27 cellular contexts compared by ENCODE assay signal in the genomic region with DNA sequence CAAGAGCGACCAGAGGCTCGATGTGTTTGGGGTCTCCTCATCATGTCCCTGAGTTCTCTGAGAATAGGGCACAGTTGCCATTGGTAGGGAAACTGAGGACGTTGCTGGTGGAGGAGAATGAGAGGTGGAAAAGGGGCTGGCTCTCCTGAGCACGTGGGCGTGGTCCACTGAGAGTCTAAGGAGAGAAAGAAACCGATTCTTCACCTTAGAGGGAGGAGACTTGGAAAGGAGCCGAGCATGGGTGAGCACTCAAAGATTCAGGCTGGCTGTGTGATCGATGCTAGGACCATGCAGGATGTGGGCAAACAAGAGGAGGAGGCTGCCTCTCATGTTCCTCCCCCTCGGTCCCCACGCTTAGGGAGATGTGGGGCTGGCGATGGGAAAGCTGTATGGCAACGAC. TPM values are rescaled to one million over a fixed set of nuclear protein-coding genes. Genes with fewer than 3 reads are reported as not detected.
DNase-seq lines count a peak whose midpoint lies in the region; ATAC-seq and TF ChIP-seq lines count a peak whose summit lies in the region.
"Had no signal": no experiment of that assay in that cellular context is flagged by ENCODE, and none has a peak within 500 bp of the region (broad histone marks: within the 10 kb centered on the region; RNA-seq: fewer than 3 reads in every experiment).

No MANE protein-coding gene starts in this region.

- H3K4me3 ChIP-seq in Jurkat, Clone E6-1 (ENCODE audit: low read length) = no peak overlapping the region
- H3K4me3 ChIP-seq in colonic mucosa (no peak overlapping the region), mucosa of descending colon (no peak overlapping the region), HAP-1 (no peak overlapping the region)
- H3K4me3 ChIP-seq: cardiac muscle cell, coronary artery, left lung, Peyer's patch, thoracic aorta had no signal

- in situ Hi-C loops in HAP-1 (cut with MboI; ENCODE audit: low sequenced_read_pairs) = no loop called here

- H3K4me1 Mint-ChIP-seq in CD4-positive, alpha-beta T cell (ENCODE audit: low read depth) = no peaks in the 10 kb centered on the region

- H3K36me3 Mint-ChIP-seq in CD4-positive, alpha-beta T cell (ENCODE audit: low read depth) = no peaks in the 10 kb centered on the region
- H3K36me3 Mint-ChIP-seq: activated CD4-positive, alpha-beta memory T cell treated with anti-CD3 and anti-CD28 coated beads for 36 hours; CD8-positive, alpha-beta T cell; naive thymus-derived CD4-positive, alpha-beta T cell had no signal

- no peak overlapping the region for H3K4me3 Mint-ChIP-seq in CD4-positive, alpha-beta T cell
- H3K4me3 Mint-ChIP-seq: activated CD4-positive, alpha-beta memory T cell treated with anti-CD3 and anti-CD28 coated beads for 36 hours; CD8-positive, alpha-beta T cell; effector memory CD8-positive, alpha-beta T cell; naive thymus-derived CD4-positive, alpha-beta T cell had no signal

- intact Hi-C loops in colonic mucosa (cut with DNase I) = no loop called here
- intact Hi-C loops in mucosa of descending colon (cut with DNase I, micrococcal nuclease) = no loop called here
- intact Hi-C loops in CD4-positive, alpha-beta T cell (cut with DNase I, micrococcal nuclease) = no loop called here

- H3K27ac ChIP-seq in colonic mucosa = peak overlapping the region; percentile 55
- no peak overlapping the region for H3K27ac ChIP-seq in CD4-positive, alpha-beta T cell (ENCODE audit: low read depth, low read length)
- H3K27ac ChIP-seq: cardiac muscle cell, coronary artery, left lung, Peyer's patch, thoracic aorta had no signal

- no peaks in the 10 kb centered on the region for H3K9me3 ChIP-seq in colonic mucosa
- no peaks in the 10 kb centered on the region for H3K9me3 ChIP-seq in mucosa of descending colon
- no peaks in the 10 kb centered on the region for H3K9me3 ChIP-seq in CD4-positive, alpha-beta T cell (ENCODE audit: control insufficient read depth, low read length)
- no peaks in the 10 kb centered on the region for H3K9me3 ChIP-seq in HAP-1
- H3K9me3 ChIP-seq: left lung, Peyer's patch, thoracic aorta had no signal

- H3K36me3 ChIP-seq in colonic mucosa = no peaks in the 10 kb centered on the region
- H3K36me3 ChIP-seq in mucosa of descending colon (ENCODE audit: low read depth) = no peaks in the 10 kb centered on the region
- no peaks in the 10 kb centered on the region for H3K36me3 ChIP-seq in HAP-1 (replicated peaks)
- H3K36me3 ChIP-seq: cardiac muscle cell, left lung, Peyer's patch, thoracic aorta had no signal

- POLR2A ChIA-PET in CD4-positive, alpha-beta T cell (lab: Charles Lee) = no interaction called here

- TF ChIP-seq CTCF in colonic mucosa (IDR thresholded peaks at IDR 0.05) (no peak), mucosa of descending colon (IDR thresholded peaks at IDR 0.05) (no peak)
- no peak for TF ChIP-seq CTCF in CD4-positive, alpha-beta T cell (IDR thresholded peaks at IDR 0.05)

- ATAC-seq in mucosa of descending colon (peak; percentile 22), GM18867 (IDR thresholded peaks at IDR 0.05; ENCODE audit: unreplicated experiment) (no peak)
- ATAC-seq in CD4-positive, alpha-beta T cell (ENCODE audit: poor library complexity) = no peak
- ATAC-seq: CD8-positive, alpha-beta T cell; effector memory CD8-positive, alpha-beta T cell; naive thymus-derived CD4-positive, alpha-beta T cell had no signal

- no peak overlapping the region for H3K27ac Mint-ChIP-seq in CD4-positive, alpha-beta T cell
- H3K27ac Mint-ChIP-seq: activated CD4-positive, alpha-beta memory T cell treated with anti-CD3 and anti-CD28 coated beads for 36 hours; CD8-positive, alpha-beta T cell; effector memory CD8-positive, alpha-beta T cell; naive thymus-derived CD4-positive, alpha-beta T cell had no signal

- no peak overlapping the region for H3K9ac ChIP-seq in colonic mucosa (ENCODE audit: low read depth in 2 of 2, low read length in 2 of 2)

- no peaks in the 10 kb centered on the region for H3K27me3 ChIP-seq in colonic mucosa
- H3K27me3 ChIP-seq in CD4-positive, alpha-beta T cell (ENCODE audit: control insufficient read depth, insufficient read depth, low read length) = no peaks in the 10 kb centered on the region
- H3K27me3 ChIP-seq in HAP-1 (ENCODE audit: low read depth) = no peaks in the 10 kb centered on the region
- H3K27me3 ChIP-seq: Peyer's patch had no signal

- H3K4me1 ChIP-seq in colonic mucosa = no peaks in the 10 kb centered on the region
- peaks cover 27% of the 10 kb centered on the region for H3K4me1 ChIP-seq in mucosa of descending colon (ENCODE audit: low read depth)
- H3K4me1 ChIP-seq in HAP-1 = no peaks in the 10 kb centered on the region

- no peaks in the 10 kb centered on the region for H3K9me3 Mint-ChIP-seq in CD4-positive, alpha-beta T cell
- H3K9me3 Mint-ChIP-seq: activated CD4-positive, alpha-beta memory T cell treated with anti-CD3 and anti-CD28 coated beads for 36 hours; CD8-positive, alpha-beta T cell; effector memory CD8-positive, alpha-beta T cell had no signal

- DNase-seq in A172 (ENCODE audit: low spot score) (peak; percentile 34), colonic mucosa (peak; percentile 77), mucosa of descending colon (peak in 2 of 3 donors; percentile 66 to 71), HAP-1 (ENCODE audit: low spot score in 2 of 2) (no peak)
- DNase-seq in Jurkat, Clone E6-1 (ENCODE audit: low read depth, low spot score) = peak; percentile 48
- DNase-seq in activated CD4-positive, alpha-beta T cell treated with anti-CD3 and anti-CD28 coated beads, Interleukin-2, amount 50 U/mL, for 4 hours = no peak
- no peak for DNase-seq in CD4-positive, alpha-beta T cell
- DNase-seq: 8988T; activated CD4-positive, alpha-beta memory T cell treated with anti-CD3 and anti-CD28 coated beads for 36 hours; activated CD8-positive, alpha-beta memory T cell treated with anti-CD3 and anti-CD28 coated beads, Interleukin-2, amount 50 U/mL, for 4 hours; activated naive CD4-positive, alpha-beta T cell treated with anti-CD3 and anti-CD28 coated beads, Interleukin-2, amount 50 U/mL, for 16 hours; amygdala; CD8-positive, alpha-beta T cell; DMS 273 treated with DMSO at 0.1 percent for 48 hours; effector memory CD8-positive, alpha-beta T cell; H7; hippocampal formation; left lung; naive thymus-derived CD4-positive, alpha-beta T cell; nucleus accumbens; Peyer's patch; SIG-M5; stimulated activated naive CD4-positive, alpha-beta T cell treated with Interleukin-2 at 50 U/mL for 16 hours had no signal

- peaks cover 33% of the 10 kb centered on the region for H3K27me3 Mint-ChIP-seq in CD4-positive, alpha-beta T cell

- CTCF ChIA-PET in CD4-positive, alpha-beta T cell (lab: Charles Lee) = no interaction called here

RNA-seq across cellular contexts. Expression of a gene that starts 19.8 kb away (rescaled TPM):
- total RNA-seq in A172 (2014; rRNA removed; shearing (Covaris generic)) = 7.1 and 7.3 TPM in 2 replicates
- 12.5 TPM for polyA plus RNA-seq in Jurkat, Clone E6-1 (2012; ENCODE audit: insufficient read depth, insufficient read length)
- total RNA-seq in colonic mucosa (1 to 10 TPM in 1 of 2 donors, under 1 TPM in 1; 0.62 to 1.3 TPM), mucosa of descending colon (1 to 10 TPM in 1 of 3 donors, under 1 TPM in 2; 0.46 to 3.8 (median 0.51) TPM)
- not detected for total RNA-seq in CD4-positive, alpha-beta T cell
- polyA plus RNA-seq: naive thymus-derived CD4-positive, alpha-beta T cell had no signal

RNA-seq across cellular contexts. Expression of a gene that starts 30.9 kb away (rescaled TPM):
- total RNA-seq in A172 (2014; rRNA removed; shearing (Covaris generic)) = 18.9 and 29.4 TPM in 2 replicates
- 10.2 TPM for polyA plus RNA-seq in Jurkat, Clone E6-1 (2012; ENCODE audit: insufficient read depth, insufficient read length)
- total RNA-seq in colonic mucosa = 100 to 1,000 TPM in 1 of 2 donors, 10 to 100 TPM in 1; 66.7 to 103 TPM
- 100 to 1,000 TPM in 2 of 3 donors, 10 to 100 TPM in 1; 88.2 to 119 (median 114) TPM for total RNA-seq in mucosa of descending colon
- total RNA-seq in CD4-positive, alpha-beta T cell = 1 to 10 TPM; 3.6 TPM

Comparison
In these comparisons a context has a peak if more than half of its experiments do, and no peak if none do; other contexts are left out.
1. DNase-seq: peak in A172 (single experiment), Jurkat, Clone E6-1 (single experiment), colonic mucosa (single experiment) and mucosa of descending colon (2 of 3); none in activated CD4-positive, alpha-beta T cell treated with anti-CD3 and anti-CD28 coated beads, Interleukin-2, amount 50 U/mL, for 4 hours (0 of 2), CD4-positive, alpha-beta T cell (0 of 10) and HAP-1 (0 of 2).